In the genomic region with DNA sequence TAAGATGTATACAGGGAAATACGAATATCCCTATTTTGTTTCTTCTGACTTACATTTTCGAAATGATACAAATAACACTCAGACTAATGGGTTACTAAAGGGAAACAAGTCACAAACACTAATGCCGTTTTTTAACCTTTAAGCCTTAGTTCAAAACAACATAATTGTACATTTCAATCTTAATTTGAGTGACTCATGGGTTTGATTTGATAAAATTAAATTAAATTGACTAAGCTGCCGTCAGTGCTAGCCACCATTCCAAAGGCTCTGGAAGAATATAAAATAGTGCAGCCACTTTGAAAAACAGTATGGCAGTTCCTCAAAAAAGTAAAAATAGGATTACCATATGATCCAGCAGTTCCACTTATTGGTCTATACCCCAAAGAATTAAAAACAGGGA, we compare ENCODE assay signal across 25 cellular contexts.
"Had no signal": no experiment of that assay in that cellular context is flagged by ENCODE, and none has a peak within 500 bp of the region (broad histone marks: within the 10 kb centered on the region; RNA-seq: fewer than 3 reads in every experiment).

No MANE protein-coding gene starts in this region.

- H2AFZ ChIP-seq: hepatocyte had no signal

- DNase-seq: colonic mucosa; cortex of kidney; dermis blood vessel endothelial cell; dorsolateral prefrontal cortex; effector CD4-positive, alpha-beta T cell; effector CD8-positive, alpha-beta T cell; effector memory CD4-positive, alpha-beta T cell; effector memory CD8-positive, alpha-beta T cell; endodermal cell; erythroblast; esophagus squamous epithelium; foreskin fibroblast; foreskin keratinocyte; foreskin melanocyte; gastrocnemius medialis; glutamatergic neuron; head of caudate nucleus; heart left ventricle; heart right ventricle had no signal

- H3K9me3 ChIP-seq: colonic mucosa, esophagus muscularis mucosa, esophagus squamous epithelium, gastrocnemius medialis, gastroesophageal sphincter, heart left ventricle, heart right ventricle had no signal

- H3K36me3 ChIP-seq: colonic mucosa, esophagus muscularis mucosa, esophagus squamous epithelium, gastrocnemius medialis, gastroesophageal sphincter, heart left ventricle, heart right ventricle had no signal

- H3K27ac ChIP-seq: colonic mucosa, coronary artery, dorsolateral prefrontal cortex, epithelial cell of prostate, esophagus muscularis mucosa, esophagus squamous epithelium, foreskin keratinocyte, gastrocnemius medialis, gastroesophageal sphincter, heart left ventricle, heart right ventricle, hepatocyte had no signal

- H3K4me2 ChIP-seq: hepatocyte had no signal

- H3K79me2 ChIP-seq: hepatocyte had no signal

- H3K4me3 ChIP-seq: colonic mucosa, coronary artery, dorsolateral prefrontal cortex, esophagus muscularis mucosa, esophagus squamous epithelium, gastrocnemius medialis, gastroesophageal sphincter, heart left ventricle, heart right ventricle, hepatocyte had no signal

- H3K27me3 ChIP-seq: colonic mucosa, esophagus muscularis mucosa, esophagus squamous epithelium, foreskin keratinocyte, gastrocnemius medialis, gastroesophageal sphincter, heart left ventricle, heart right ventricle, hepatocyte had no signal

- ATAC-seq: effector memory CD8-positive, alpha-beta T cell; esophagus mucosa; foreskin keratinocyte; gastrocnemius medialis; gastroesophageal sphincter; heart left ventricle; heart right ventricle had no signal

- H3K4me1 ChIP-seq: colonic mucosa, esophagus muscularis mucosa, esophagus squamous epithelium, foreskin keratinocyte, gastrocnemius medialis, gastroesophageal sphincter had no signal
